ENCODE assay signal across 18 cellular contexts in genomic region chr1:245843101-245843500, GRCh38.
DNase-seq lines count a peak whose midpoint lies in the region; ATAC-seq and TF ChIP-seq lines count a peak whose summit lies in the region.
"Had no signal": no experiment of that assay in that cellular context is flagged by ENCODE, and none has a peak within 500 bp of the region (broad histone marks: within the 10 kb centered on the region; RNA-seq: fewer than 3 reads in every experiment).

No MANE protein-coding gene starts in this region.

- no peak for TF ChIP-seq POLR2A in erythroblast (IDR thresholded peaks at IDR 0.05; ENCODE audit: low read length)

- peak; percentile 19 for DNase-seq in DMS 273 (lab: John Stamatoyannopoulos, UW; ENCODE audit: unreplicated experiment)
- DNase-seq in DMS 273 treated with DMSO at 0.1 percent for 48 hours (lab: John Stamatoyannopoulos, UW): no peak
- DNase-seq in RPMI7951 (ENCODE audit: low read depth): peak; percentile 54
- DNase-seq in fibroblast of the aortic adventitia (ENCODE audit: low read depth): peak; percentile 13
- no peak for DNase-seq in activated CD4-positive, alpha-beta T cell treated with anti-CD3 and anti-CD28 coated beads for 4 hours
- DNase-seq in erythroblast (lab: John Stamatoyannopoulos, UW): no peak
- DNase-seq: AML-193; Caco-2; CD4-positive, alpha-beta T cell; DMS79 treated with DMSO at 0.1 percent for 48 hours; EL; GOT3; H7; HFFc6 had no signal

- no peak for ATAC-seq in HG03196 (IDR thresholded peaks at IDR 0.05; ENCODE audit: unreplicated experiment)
- ATAC-seq: A549, GM12878, HCT116 had no signal

- no peak for TF ChIP-seq CTCF in fibroblast of the aortic adventitia (IDR thresholded peaks at IDR 0.05; ENCODE audit: insufficient read depth, low read length)

- no peak overlapping the region for H3K4me3 ChIP-seq in fibroblast of the aortic adventitia (ENCODE audit: low read depth, low read length)
- H3K4me3 ChIP-seq: A549, GM12878 had no signal

Comparison
In these comparisons a context has a peak if more than half of its experiments do, and no peak if none do; other contexts are left out.
1. DNase-seq: peak in DMS 273 (single experiment), RPMI7951 (single experiment) and fibroblast of the aortic adventitia (single experiment); none in DMS 273 treated with DMSO at 0.1 percent for 48 hours (single experiment), activated CD4-positive, alpha-beta T cell treated with anti-CD3 and anti-CD28 coated beads for 4 hours (0 of 2) and erythroblast (0 of 2).